Comparison of ENCODE assay signal across 8 cellular contexts in genomic region chr19:10420444-10421239, GRCh38. TPM values are rescaled to one million over a fixed set of nuclear protein-coding genes. Genes with fewer than 3 reads are reported as not detected.
DNase-seq lines count a peak whose midpoint lies in the region; ATAC-seq lines count a peak whose summit lies in the region.

Gene PDE4A (plus strand): TSS chr19:10420538. CDS start chr19:10420765, 227 bp downstream.

- peaks cover 62% of the 10 kb centered on the region for H3K4me1 Mint-ChIP-seq in activated T-cell treated with anti-CD3 and anti-CD28 coated beads, Interleukin-2, amount 50 U/mL, for 4 hours (ENCODE audit: low read depth)

- H3K27me3 Mint-ChIP-seq in activated T-cell treated with anti-CD3 and anti-CD28 coated beads, Interleukin-2, amount 50 U/mL, for 4 hours (ENCODE audit: low read depth): peaks cover 53% of the 10 kb centered on the region

- peak; percentile 21 to 27 for DNase-seq in NCI-H2081 (lab: John Stamatoyannopoulos, UW)
- no peak for DNase-seq in NCI-H2081 treated with DMSO at 0.1 percent for 48 hours (lab: John Stamatoyannopoulos, UW)
- DNase-seq in NCI-H2171 (lab: John Stamatoyannopoulos, UW): peak; percentile 67
- DNase-seq in activated T-cell treated with anti-CD3 and anti-CD28 coated beads, Interleukin-2, amount 50 U/mL, for 4 hours: peak; percentile 38
- peak; percentile 20 for DNase-seq in glomerular visceral epithelial cell (ENCODE audit: extremely low spot score)
- no peak for DNase-seq in skeletal muscle cell (ENCODE audit: low read depth)
- DNase-seq in kidney glomerular epithelial cell (lab: John Stamatoyannopoulos, UW): no peak

- H3K4me3 Mint-ChIP-seq in activated T-cell treated with anti-CD3 and anti-CD28 coated beads, Interleukin-2, amount 50 U/mL, for 4 hours: peak within 1 kb of the TSS; percentile 82

- peak in 1 of 2 donors; percentile 15 for ATAC-seq in activated T-cell treated with anti-CD3 and anti-CD28 coated beads, Interleukin-2, amount 50 U/mL, for 4 hours
- no peak for ATAC-seq in GM18861 (IDR thresholded peaks at IDR 0.05; ENCODE audit: unreplicated experiment)

- no peaks in the 10 kb centered on the region for H3K9me3 Mint-ChIP-seq in activated T-cell treated with anti-CD3 and anti-CD28 coated beads, Interleukin-2, amount 50 U/mL, for 4 hours

- H3K4me3 ChIP-seq in skeletal muscle cell (ENCODE audit: low read depth, low read length): peak within 1 kb of the TSS; percentile 54

- no peaks in the 10 kb centered on the region for H3K36me3 Mint-ChIP-seq in activated T-cell treated with anti-CD3 and anti-CD28 coated beads, Interleukin-2, amount 50 U/mL, for 4 hours (ENCODE audit: insufficient read depth)

RNA-seq across cellular contexts. Expression of gene PDE4A, which starts in this region (rescaled TPM):
- 1 to 10 TPM; 4.0 to 4.8 (median 4.2) TPM for total RNA-seq in activated T-cell treated with anti-CD3 and anti-CD28 coated beads, Interleukin-2, amount 50 U/mL, for 4 hours

Comparison
In these comparisons a context has a peak if more than half of its experiments do, and no peak if none do; other contexts are left out.
1. DNase-seq: peak in NCI-H2081 (2 of 2), NCI-H2171 (single experiment), activated T-cell treated with anti-CD3 and anti-CD28 coated beads, Interleukin-2, amount 50 U/mL, for 4 hours (single experiment) and glomerular visceral epithelial cell (single experiment); none in NCI-H2081 treated with DMSO at 0.1 percent for 48 hours (single experiment), skeletal muscle cell (single experiment) and kidney glomerular epithelial cell (single experiment).